In genomic region chr7:50739744-50740455, GRCh38 we compare ENCODE assay signal across 9 cellular contexts. TPM values are rescaled to one million over a fixed set of nuclear protein-coding genes. Genes with fewer than 3 reads are reported as not detected.
DNase-seq lines count a peak whose midpoint lies in the region; ATAC-seq and TF ChIP-seq lines count a peak whose summit lies in the region.
"Had no signal": no experiment of that assay in that cellular context is flagged by ENCODE, and none has a peak within 500 bp of the region (broad histone marks: within the 10 kb centered on the region; RNA-seq: fewer than 3 reads in every experiment).

No MANE protein-coding gene starts in this region.

- no peak overlapping the region for H3K4me3 ChIP-seq in coronary artery

- H3K27me3 Mint-ChIP-seq in activated naive CD4-positive, alpha-beta T cell treated with anti-CD3 and anti-CD28 coated beads, Interleukin-2, amount 10 ng/mL, durations not matched to agents 7 days and 5 days: no peaks in the 10 kb centered on the region
- H3K27me3 Mint-ChIP-seq in natural killer cell (ENCODE audit: low read depth in 2 of 2): peaks cover 0 to 8% of the 10 kb centered on the region in 2 donors

- CTCF ChIA-PET in activated naive CD4-positive, alpha-beta T cell treated with anti-CD3 and anti-CD28 coated beads, Interleukin-2, amount 10 ng/mL, durations not matched to agents 7 days and 5 days (lab: Charles Lee): interaction anchor here (0.9 to 1.6 kb wide), 3 partner anchors 9 to 421 kb away, joined by 4 read pairs; no protein-coding TSS in a partner anchor

- peak; percentile 15 for DNase-seq in NCI-H69 (lab: John Stamatoyannopoulos, UW)
- DNase-seq in activated naive CD4-positive, alpha-beta T cell treated with anti-CD3 and anti-CD28 coated beads, Interleukin-2, amount 10 ng/mL, durations not matched to agents 7 days and 5 days: peak; percentile 87
- DNase-seq in natural killer cell: peak; percentile 30
- DNase-seq in coronary artery (ENCODE audit: low spot score): no peak
- no peak for DNase-seq in UCSD-AML1 (lab: John Stamatoyannopoulos, UW; ENCODE audit: unreplicated experiment)
- no peak for DNase-seq in NCI-H1105 (lab: John Stamatoyannopoulos, UW)

- intact Hi-C loops in natural killer cell (cut with micrococcal nuclease): no loop called here

- peak overlapping the region; percentile 83 for H3K27ac Mint-ChIP-seq in activated naive CD4-positive, alpha-beta T cell treated with anti-CD3 and anti-CD28 coated beads, Interleukin-2, amount 10 ng/mL, durations not matched to agents 7 days and 5 days
- H3K27ac Mint-ChIP-seq in natural killer cell: peak overlapping the region; percentile 92 to 93

- H3K4me3 Mint-ChIP-seq in activated naive CD4-positive, alpha-beta T cell treated with anti-CD3 and anti-CD28 coated beads, Interleukin-2, amount 10 ng/mL, durations not matched to agents 7 days and 5 days: peak overlapping the region; percentile 50
- H3K4me3 Mint-ChIP-seq in natural killer cell: peak overlapping the region; percentile 74

- H3K4me1 Mint-ChIP-seq in activated naive CD4-positive, alpha-beta T cell treated with anti-CD3 and anti-CD28 coated beads, Interleukin-2, amount 10 ng/mL, durations not matched to agents 7 days and 5 days: peaks cover 40% of the 10 kb centered on the region
- peaks cover 11 to 14% of the 10 kb centered on the region in 2 donors for H3K4me1 Mint-ChIP-seq in natural killer cell

- TF ChIP-seq CTCF in natural killer cell (IDR thresholded peaks at IDR 0.05) (no peak), coronary artery (IDR thresholded peaks at IDR 0.05) (no peak)

- ATAC-seq in GM18870 (IDR thresholded peaks at IDR 0.05; ENCODE audit: unreplicated experiment) (peak; percentile 79), natural killer cell (peak; percentile 95 to 100 (median 97)), HG02610 (IDR thresholded peaks at IDR 0.05; ENCODE audit: unreplicated experiment) (no peak)

- no peaks in the 10 kb centered on the region for H3K36me3 Mint-ChIP-seq in activated naive CD4-positive, alpha-beta T cell treated with anti-CD3 and anti-CD28 coated beads, Interleukin-2, amount 10 ng/mL, durations not matched to agents 7 days and 5 days
- H3K36me3 Mint-ChIP-seq in natural killer cell: no peaks in the 10 kb centered on the region

- peaks cover 3% of the 10 kb centered on the region for H3K9me3 Mint-ChIP-seq in activated naive CD4-positive, alpha-beta T cell treated with anti-CD3 and anti-CD28 coated beads, Interleukin-2, amount 10 ng/mL, durations not matched to agents 7 days and 5 days
- no peaks in the 10 kb centered on the region for H3K9me3 Mint-ChIP-seq in natural killer cell

- no peak overlapping the region for H3K27ac ChIP-seq in coronary artery
- H3K27ac ChIP-seq: HL-60 had no signal

RNA-seq across cellular contexts. Expression of gene GRB10, which starts 42.8 kb away (rescaled TPM):
- 10 to 100 TPM in 1 of 3 donors, 1 to 10 TPM in 1, under 1 TPM in 1; 0.16 to 24.4 (median 1.4) TPM for total RNA-seq in natural killer cell

Comparison
In these comparisons a context has a peak if more than half of its experiments do, and no peak if none do; other contexts are left out.
1. DNase-seq: peak in NCI-H69 (single experiment), activated naive CD4-positive, alpha-beta T cell treated with anti-CD3 and anti-CD28 coated beads, Interleukin-2, amount 10 ng/mL, durations not matched to agents 7 days and 5 days (single experiment) and natural killer cell (single experiment); none in coronary artery (single experiment), UCSD-AML1 (single experiment) and NCI-H1105 (single experiment).